ENCODE assay signal across 1 cellular context in genomic region chr22:24474221-24474620, GRCh38.
TF ChIP-seq lines count a peak whose summit lies in the region.

No MANE protein-coding gene starts in this region.

TF ChIP-seq in H1, 55 proteins besides CTCF, POLR2A, EP300 and RAD21:
- no peak for TF ChIP-seq KDM5A (IDR thresholded peaks at IDR 0.05; ENCODE audit: low read length)
- no peak for TF ChIP-seq USF2 (IDR thresholded peaks at IDR 0.05; ENCODE audit: low read length)
- TF ChIP-seq JUND (IDR thresholded peaks at IDR 0.05; ENCODE audit: low read length), result no peak
- TF ChIP-seq ASH2L (IDR thresholded peaks at IDR 0.05; ENCODE audit: low read length), result no peak
- no peak for TF ChIP-seq ATF3 (IDR thresholded peaks at IDR 0.05; ENCODE audit: insufficient read depth, low read depth, low read length)
- no peak for TF ChIP-seq BCL11A (IDR thresholded peaks at IDR 0.05; ENCODE audit: low read depth in 2 of 2, low read length in 2 of 2)
- TF ChIP-seq GABPA (IDR thresholded peaks at IDR 0.05; ENCODE audit: borderline replicate concordance, insufficient read depth, low read length), result no peak
